Comparison of ENCODE assay signal across 13 cellular contexts in genomic region chr20:32586291-32586690, GRCh38. TPM values are rescaled to one million over a fixed set of nuclear protein-coding genes. Genes with fewer than 3 reads are reported as not detected.
DNase-seq lines count a peak whose midpoint lies in the region; ATAC-seq and TF ChIP-seq lines count a peak whose summit lies in the region.
"Had no signal": no experiment of that assay in that cellular context is flagged by ENCODE, and none has a peak within 500 bp of the region (broad histone marks: within the 10 kb centered on the region; RNA-seq: fewer than 3 reads in every experiment).

No MANE protein-coding gene starts in this region.

- ATAC-seq in activated naive CD8-positive, alpha-beta T cell treated with anti-CD3 and anti-CD28 coated beads, Interleukin-2, amount 50 U/mL, for 24 hours = no peak
- ATAC-seq in natural killer cell treated with Interleukin-12 subunit alpha and Interleukin-12 subunit beta and Interleukin-15 and Interleukin-18, amount 100 ng/mL, for 72 hours = no peak
- no peak for ATAC-seq in GM18861 (IDR thresholded peaks at IDR 0.05; ENCODE audit: unreplicated experiment)
- no peak for ATAC-seq in foreskin keratinocyte
- ATAC-seq: left cardiac atrium had no signal

- H3K27ac ChIP-seq in foreskin keratinocyte = no peak overlapping the region
- H3K27ac ChIP-seq: colonic mucosa had no signal

- peaks cover 29% of the 10 kb centered on the region for H3K27me3 Mint-ChIP-seq in T-helper 2 cell treated with Interferon-gamma antibody and Interleukin-4, amounts not matched to agents 5 μg/mL and 100 μg/mL, for 36 hours (ENCODE audit: low read depth)
- peaks cover 18% of the 10 kb centered on the region for H3K27me3 Mint-ChIP-seq in HFFc6 (ENCODE audit: insufficient read depth)
- peaks cover 21% of the 10 kb centered on the region for H3K27me3 Mint-ChIP-seq in activated naive CD8-positive, alpha-beta T cell treated with anti-CD3 and anti-CD28 coated beads, Interleukin-2, amount 50 U/mL, for 24 hours
- H3K27me3 Mint-ChIP-seq in natural killer cell treated with Interleukin-12 subunit alpha and Interleukin-12 subunit beta and Interleukin-15 and Interleukin-18, amount 100 ng/mL, for 72 hours = peaks cover 5 to 6% of the 10 kb centered on the region in 2 donors

- H3K36me3 Mint-ChIP-seq in T-helper 2 cell treated with Interferon-gamma antibody and Interleukin-4, amounts not matched to agents 5 μg/mL and 100 μg/mL, for 36 hours (ENCODE audit: low read depth) = no peaks in the 10 kb centered on the region
- no peaks in the 10 kb centered on the region for H3K36me3 Mint-ChIP-seq in HFFc6 (ENCODE audit: low read depth)
- no peaks in the 10 kb centered on the region for H3K36me3 Mint-ChIP-seq in activated naive CD8-positive, alpha-beta T cell treated with anti-CD3 and anti-CD28 coated beads, Interleukin-2, amount 50 U/mL, for 24 hours (ENCODE audit: low read depth)
- no peaks in the 10 kb centered on the region for H3K36me3 Mint-ChIP-seq in natural killer cell treated with Interleukin-12 subunit alpha and Interleukin-12 subunit beta and Interleukin-15 and Interleukin-18, amount 100 ng/mL, for 72 hours

- H3K4me1 ChIP-seq in foreskin keratinocyte = no peaks in the 10 kb centered on the region
- H3K4me1 ChIP-seq: colonic mucosa had no signal

- H3K27me3 ChIP-seq in foreskin keratinocyte = peaks cover 57% of the 10 kb centered on the region

- H3K4me3 Mint-ChIP-seq in T-helper 2 cell treated with Interferon-gamma antibody and Interleukin-4, amounts not matched to agents 5 μg/mL and 100 μg/mL, for 36 hours = peak overlapping the region; percentile 80
- peak overlapping the region; percentile 73 for H3K4me3 Mint-ChIP-seq in HFFc6
- peak overlapping the region; percentile 84 for H3K4me3 Mint-ChIP-seq in activated naive CD8-positive, alpha-beta T cell treated with anti-CD3 and anti-CD28 coated beads, Interleukin-2, amount 50 U/mL, for 24 hours
- peak overlapping the region; percentile 89 for H3K4me3 Mint-ChIP-seq in natural killer cell treated with Interleukin-12 subunit alpha and Interleukin-12 subunit beta and Interleukin-15 and Interleukin-18, amount 100 ng/mL, for 72 hours

- no peak overlapping the region for H3K27ac Mint-ChIP-seq in T-helper 2 cell treated with Interferon-gamma antibody and Interleukin-4, amounts not matched to agents 5 μg/mL and 100 μg/mL, for 36 hours
- H3K27ac Mint-ChIP-seq in HFFc6 = no peak overlapping the region
- no peak overlapping the region for H3K27ac Mint-ChIP-seq in activated naive CD8-positive, alpha-beta T cell treated with anti-CD3 and anti-CD28 coated beads, Interleukin-2, amount 50 U/mL, for 24 hours
- H3K27ac Mint-ChIP-seq in natural killer cell treated with Interleukin-12 subunit alpha and Interleukin-12 subunit beta and Interleukin-15 and Interleukin-18, amount 100 ng/mL, for 72 hours = peak overlapping the region; percentile 72 to 92

- H3K4me1 Mint-ChIP-seq in T-helper 2 cell treated with Interferon-gamma antibody and Interleukin-4, amounts not matched to agents 5 μg/mL and 100 μg/mL, for 36 hours (ENCODE audit: low read depth) = peaks cover 16% of the 10 kb centered on the region
- peaks cover 32% of the 10 kb centered on the region for H3K4me1 Mint-ChIP-seq in HFFc6 (ENCODE audit: low read depth)
- peaks cover 25% of the 10 kb centered on the region for H3K4me1 Mint-ChIP-seq in activated naive CD8-positive, alpha-beta T cell treated with anti-CD3 and anti-CD28 coated beads, Interleukin-2, amount 50 U/mL, for 24 hours
- peaks cover 35 to 38% of the 10 kb centered on the region in 2 donors for H3K4me1 Mint-ChIP-seq in natural killer cell treated with Interleukin-12 subunit alpha and Interleukin-12 subunit beta and Interleukin-15 and Interleukin-18, amount 100 ng/mL, for 72 hours (ENCODE audit: low read depth in 2 of 2)

- DNase-seq in T-helper 2 cell treated with Interferon-gamma antibody and Interleukin-4, amounts not matched to agents 5 μg/mL and 100 μg/mL, for 36 hours (ENCODE audit: low spot score) = no peak
- no peak for DNase-seq in T-helper 2 cell
- no peak for DNase-seq in HFFc6
- DNase-seq in activated naive CD8-positive, alpha-beta T cell treated with anti-CD3 and anti-CD28 coated beads, Interleukin-2, amount 50 U/mL, for 24 hours = no peak
- DNase-seq in natural killer cell treated with Interleukin-12 subunit alpha and Interleukin-12 subunit beta and Interleukin-15 and Interleukin-18, amount 100 ng/mL, for 72 hours (ENCODE audit: low spot score) = no peak
- no peak for DNase-seq in NCI-H1930 (lab: John Stamatoyannopoulos, UW)
- DNase-seq in foreskin keratinocyte = no peak
- DNase-seq: 8988T, colonic mucosa, left cardiac atrium, NCI-H1048, NCI-H2171 treated with DMSO at 0.1 percent for 48 hours had no signal

- no peaks in the 10 kb centered on the region for H3K9me3 Mint-ChIP-seq in T-helper 2 cell treated with Interferon-gamma antibody and Interleukin-4, amounts not matched to agents 5 μg/mL and 100 μg/mL, for 36 hours
- H3K9me3 Mint-ChIP-seq in HFFc6 = no peaks in the 10 kb centered on the region
- no peaks in the 10 kb centered on the region for H3K9me3 Mint-ChIP-seq in activated naive CD8-positive, alpha-beta T cell treated with anti-CD3 and anti-CD28 coated beads, Interleukin-2, amount 50 U/mL, for 24 hours
- no peaks in the 10 kb centered on the region for H3K9me3 Mint-ChIP-seq in natural killer cell treated with Interleukin-12 subunit alpha and Interleukin-12 subunit beta and Interleukin-15 and Interleukin-18, amount 100 ng/mL, for 72 hours

- no peak for TF ChIP-seq CTCF in HFFc6 (IDR thresholded peaks at IDR 0.05)
- TF ChIP-seq CTCF in foreskin keratinocyte (conservative IDR thresholded peaks at IDR 0.05) = no peak

RNA-seq across cellular contexts. Expression of gene NOL4L, which starts 1.2 kb away (rescaled TPM):
- 10 to 100 TPM; 12.0 to 16.3 (median 13.2) TPM for total RNA-seq in HFFc6 (2021; fragmentation: NEBNext Ultra II Directional; extraction: Animal tissue kit (Norgen Biotek cat#: 25700))
- total RNA-seq in natural killer cell treated with Interleukin-12 subunit alpha and Interleukin-12 subunit beta and Interleukin-15 and Interleukin-18, amount 100 ng/mL, for 72 hours = 10 to 100 TPM; 20.0 to 20.1 TPM
- 1.5 and 1.7 TPM in 2 replicates for total RNA-seq in foreskin keratinocyte
- polyA plus RNA-seq in foreskin keratinocyte = 0.67 and 1.4 TPM in 2 replicates

Comparison
In these comparisons a context has a peak if more than half of its experiments do, and no peak if none do; other contexts are left out.
1. H3K27ac Mint-ChIP-seq: peak in natural killer cell treated with Interleukin-12 subunit alpha and Interleukin-12 subunit beta and Interleukin-15 and Interleukin-18, amount 100 ng/mL, for 72 hours (2 of 2); none in T-helper 2 cell treated with Interferon-gamma antibody and Interleukin-4, amounts not matched to agents 5 μg/mL and 100 μg/mL, for 36 hours (single experiment), HFFc6 (single experiment) and activated naive CD8-positive, alpha-beta T cell treated with anti-CD3 and anti-CD28 coated beads, Interleukin-2, amount 50 U/mL, for 24 hours (single experiment).
2. Peak in every context shown above with its lines, with median percentiles within 50 percentile points of each other: H3K4me3 Mint-ChIP-seq.